Comparison of ENCODE assay signal across 23 cellular contexts in the genomic region with DNA sequence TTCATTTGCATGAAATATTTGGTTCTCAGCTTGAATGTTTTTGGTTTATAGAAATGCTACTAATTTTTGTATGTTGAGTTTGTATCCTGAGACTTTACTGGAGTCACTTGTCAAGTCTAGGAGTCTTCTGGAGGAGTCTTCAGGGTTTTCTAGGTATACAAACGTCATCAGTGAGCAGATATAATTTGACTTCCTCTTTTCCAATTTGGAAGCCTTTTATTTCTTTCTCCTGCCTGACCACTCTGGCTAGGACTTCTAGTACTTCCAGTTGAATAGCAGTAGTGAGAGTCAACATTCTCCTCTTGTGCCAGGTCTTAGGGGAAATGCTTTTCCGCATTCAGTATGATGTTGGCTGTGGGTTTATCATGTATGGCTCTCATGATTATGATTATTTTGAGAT.
"Had no signal": no experiment of that assay in that cellular context is flagged by ENCODE, and none has a peak within 500 bp of the region (broad histone marks: within the 10 kb centered on the region; RNA-seq: fewer than 3 reads in every experiment).

No MANE protein-coding gene starts in this region.

- H3K4me1 ChIP-seq: ascending aorta, SJCRH30 had no signal

- H3K36me3 ChIP-seq: ascending aorta, cardiac muscle cell, SJCRH30 had no signal

- H3K4me3 ChIP-seq: ascending aorta, cardiac muscle cell, coronary artery, SJCRH30, SK-N-MC had no signal

- ATAC-seq: activated CD4-positive, alpha-beta T cell treated with anti-CD3 and anti-CD28 coated beads for 36 hours; activated CD8-positive, alpha-beta T cell treated with anti-CD3 and anti-CD28 coated beads, Interleukin-2, amount 10 ng/mL, durations not matched to agents 7 days and 5 days had no signal

- H3K27ac ChIP-seq: ascending aorta, cardiac muscle cell, coronary artery, SJCRH30, SK-N-MC had no signal

- DNase-seq: activated CD4-positive, alpha-beta T cell treated with anti-CD3 and anti-CD28 coated beads for 36 hours; activated CD4-positive, alpha-beta T cell treated with anti-CD3 and anti-CD28 coated beads, Interleukin-2, amount 10 ng/mL, durations not matched to agents 7 days and 5 days; activated CD4-positive, alpha-beta T cell treated with anti-CD3 and anti-CD28 coated beads, Interleukin-2, amount 50 U/mL, for 48 hours; activated CD8-positive, alpha-beta T cell treated with anti-CD3 and anti-CD28 coated beads, Interleukin-2, amount 10 ng/mL, durations not matched to agents 7 days and 5 days; activated gamma-delta T cell; activated naive CD4-positive, alpha-beta T cell treated with Interleukin-2 at 50 U/mL for 16 hours; activated naive CD8-positive, alpha-beta T cell treated with anti-CD3 and anti-CD28 coated beads, Interleukin-2, amount 10 ng/mL, durations not matched to agents 7 days and 5 days; activated T-cell treated with anti-CD3 and anti-CD28 coated beads, Interleukin-2, amount 50 U/mL, for 24 hours; amygdala; Karpas-422; NCI-H1048; NCI-H1105 treated with DMSO at 0.1 percent for 48 hours; NCI-H1436; NCI-H1694; NCI-H2029; NCI-H345; NCI-H524 treated with DMSO at 0.1 percent for 48 hours; Right ventricle myocardium superior; SJCRH30 had no signal

- H3K27me3 ChIP-seq: ascending aorta, cardiac muscle cell, SJCRH30 had no signal
